ENCODE assay signal across 1 cellular context in genomic region chr6:169212436-169212835, GRCh38.
TF ChIP-seq lines count a peak whose summit lies in the region.

No MANE protein-coding gene starts in this region.

TF ChIP-seq in K562, 482 proteins besides CTCF, POLR2A, EP300 and RAD21 (continued from another document):
- TF ChIP-seq NRF1 (conservative IDR thresholded peaks at IDR 0.05 in 1 of 2, IDR thresholded peaks at IDR 0.05 in 1 of 2) (no peak), THRA (IDR thresholded peaks at IDR 0.05) (no peak), DDX20 (tag; IDR thresholded peaks at IDR 0.05; ENCODE audit: low read depth) (no peak), ETV6 (IDR thresholded peaks at IDR 0.05; ENCODE audit: borderline replicate concordance in 1 of 2, low read depth in 2 of 2, low read length in 1 of 2) (no peak), ETV6 (CRISPR knock-in tag; IDR thresholded peaks at IDR 0.05; ENCODE audit: borderline replicate concordance) (no peak), RCOR1 (IDR thresholded peaks at IDR 0.05; ENCODE audit: borderline replicate concordance in 1 of 2, low read depth in 2 of 2, low read length in 2 of 2) (no peak), TSHZ1 (CRISPR knock-in tag; IDR thresholded peaks at IDR 0.05) (no peak), CUX1 (CRISPR knock-in tag; IDR thresholded peaks at IDR 0.05) (no peak), SMARCB1 (IDR thresholded peaks at IDR 0.05; ENCODE audit: insufficient read length, low read depth) (no peak), FOXJ3 (CRISPR knock-in tag; IDR thresholded peaks at IDR 0.05) (no peak)
